Comparison of ENCODE assay signal across 20 cellular contexts in the genomic region with DNA sequence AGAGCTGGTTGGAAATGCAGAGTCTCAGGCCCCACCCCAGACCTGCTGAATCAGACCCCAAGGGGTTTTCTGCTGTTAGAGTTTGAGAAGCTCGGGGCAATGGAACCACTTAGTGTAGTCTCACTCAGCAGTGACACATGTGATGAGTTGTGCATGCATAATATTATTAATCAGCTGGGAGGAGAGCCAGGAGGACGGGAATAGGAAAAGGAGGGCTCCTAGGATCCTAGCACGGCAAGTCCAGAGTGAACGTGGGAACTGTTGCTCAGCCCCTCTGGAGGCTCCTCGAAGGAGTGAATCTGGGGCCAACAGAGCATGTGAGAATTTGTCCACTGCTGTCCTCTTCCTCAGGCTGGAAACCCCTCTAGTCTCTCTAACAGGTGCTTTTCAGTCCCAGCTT.
DNase-seq lines count a peak whose midpoint lies in the region; ATAC-seq and TF ChIP-seq lines count a peak whose summit lies in the region.
"Had no signal": no experiment of that assay in that cellular context is flagged by ENCODE, and none has a peak within 500 bp of the region (broad histone marks: within the 10 kb centered on the region; RNA-seq: fewer than 3 reads in every experiment).

No MANE protein-coding gene starts in this region.

- BruUV-seq in PC-3 (replicated peaks; lab: Mats Ljungman, UMichigan), result no TSS peak

- H3K27ac ChIP-seq in PC-3 (ENCODE audit: low read length) (no peak overlapping the region), upper lobe of left lung (no peak overlapping the region)
- H3K27ac ChIP-seq: Peyer's patch, thyroid gland had no signal

- H3K9me3 ChIP-seq in PC-3 (ENCODE audit: low read length), result no peaks in the 10 kb centered on the region
- no peaks in the 10 kb centered on the region for H3K9me3 ChIP-seq in upper lobe of left lung
- H3K9me3 ChIP-seq: heart right ventricle, Peyer's patch, thyroid gland had no signal

- no peaks in the 10 kb centered on the region for H3K36me3 Mint-ChIP-seq in T-helper 1 cell treated with Interleukin-12 subunit alpha and Interleukin-12 subunit beta and Interleukin-4 antibody, amounts not matched to agents 30 μg/mL and 1 μg/mL, for 36 hours (ENCODE audit: low read depth)
- H3K36me3 Mint-ChIP-seq in endothelial cell (ENCODE audit: low read depth, unreplicated experiment), result no peaks in the 10 kb centered on the region
- H3K36me3 Mint-ChIP-seq: CD4-positive, alpha-beta memory T cell had no signal

- peaks cover 12% of the 10 kb centered on the region for H3K4me1 ChIP-seq in PC-3 (ENCODE audit: insufficient read depth, low read length)
- peaks cover 0 to 10% (median 5%) of the 10 kb centered on the region in 4 donors for H3K4me1 ChIP-seq in upper lobe of left lung
- H3K4me1 ChIP-seq: Peyer's patch had no signal

- H4K20me1 ChIP-seq in PC-3 (ENCODE audit: low read length), result no peaks in the 10 kb centered on the region

- no peaks in the 10 kb centered on the region for H3F3A ChIP-seq in PC-3 (ENCODE audit: low read length, unreplicated experiment)

- no peak overlapping the region for H3K9ac ChIP-seq in PC-3 (ENCODE audit: low read length)

- H3K9me3 Mint-ChIP-seq in T-helper 1 cell treated with Interleukin-12 subunit alpha and Interleukin-12 subunit beta and Interleukin-4 antibody, amounts not matched to agents 30 μg/mL and 1 μg/mL, for 36 hours, result no peaks in the 10 kb centered on the region
- H3K9me3 Mint-ChIP-seq in endothelial cell (ENCODE audit: unreplicated experiment), result no peaks in the 10 kb centered on the region
- H3K9me3 Mint-ChIP-seq: CD4-positive, alpha-beta memory T cell had no signal

- H3K36me3 ChIP-seq in PC-3 (ENCODE audit: low read depth, low read length) (no peaks in the 10 kb centered on the region), upper lobe of left lung (no peaks in the 10 kb centered on the region)
- H3K36me3 ChIP-seq: heart right ventricle, Peyer's patch, thyroid gland had no signal

- 79 to 97% methylated on average over 5 of the region's 5 CpGs for WGBS in upper lobe of left lung, 2 donors

- H3K79me2 ChIP-seq in PC-3 (ENCODE audit: low read length), result no peaks in the 10 kb centered on the region

- no peak overlapping the region for H3K4me3 Mint-ChIP-seq in T-helper 1 cell treated with Interleukin-12 subunit alpha and Interleukin-12 subunit beta and Interleukin-4 antibody, amounts not matched to agents 30 μg/mL and 1 μg/mL, for 36 hours
- H3K4me3 Mint-ChIP-seq in endothelial cell (ENCODE audit: unreplicated experiment), result no peak overlapping the region
- H3K4me3 Mint-ChIP-seq: CD4-positive, alpha-beta memory T cell had no signal

- H3K9me2 ChIP-seq in PC-3 (replicated peaks; ENCODE audit: low read length), result no peaks in the 10 kb centered on the region

- TF ChIP-seq POLR2A in upper lobe of left lung (IDR thresholded peaks at IDR 0.05), result no peak

- ATAC-seq in PC-3 (peak; percentile 58), upper lobe of left lung (ENCODE audit: low FRiP score in 2 of 2) (no peak)
- ATAC-seq: GM12878, K562 had no signal

- intact Hi-C loops in PC-3 (cut with micrococcal nuclease), result no loop called here

- no peak overlapping the region for H3K4me2 ChIP-seq in PC-3 (ENCODE audit: low read length)

- TF ChIP-seq CTCF in PC-3 (conservative IDR thresholded peaks at IDR 0.05; ENCODE audit: low read depth, low read length), result no peak
- TF ChIP-seq CTCF in epithelial cell of esophagus (IDR thresholded peaks at IDR 0.05; ENCODE audit: insufficient read depth, low read depth, low read length, missing control alignments), result no peak
- TF ChIP-seq CTCF in endothelial cell (IDR thresholded peaks at IDR 0.05; ENCODE audit: unreplicated experiment), result no peak
- TF ChIP-seq CTCF in upper lobe of left lung (IDR thresholded peaks at IDR 0.05), result no peak

- CTCF ChIA-PET in PC-3 (lab: Charles Lee), result no interaction called here

- H2AFZ ChIP-seq in PC-3 (ENCODE audit: low read length), result no peak overlapping the region

- DNase-seq in T-helper 1 cell (no peak), PC-3 (peak; percentile 72), epithelial cell of esophagus (ENCODE audit: low read depth) (peak; percentile 86), stromal cell of bone marrow (ENCODE audit: low read depth) (peak; percentile 87), cerebellar nuclear complex (lab: John Stamatoyannopoulos, UW) (no peak), endothelial cell (ENCODE audit: low spot score) (no peak), upper lobe of left lung (no peak)
- DNase-seq: 8988T; activated effector memory CD4-positive, alpha-beta T cell treated with Interleukin-2 at 50 U/mL for 16 hours; amniotic stem cell; CD4-positive, alpha-beta memory T cell; heart right ventricle; kidney glomerular epithelial cell; NCI-H1105 treated with DMSO at 0.1 percent for 48 hours; NCI-H774; thyroid gland had no signal

- POLR2A ChIA-PET in PC-3 (lab: Charles Lee; ENCODE audit: unreplicated experiment), result no interaction called here

- TF ChIP-seq EP300 in upper lobe of left lung (IDR thresholded peaks at IDR 0.05), result no peak

- H3K27ac Mint-ChIP-seq in T-helper 1 cell treated with Interleukin-12 subunit alpha and Interleukin-12 subunit beta and Interleukin-4 antibody, amounts not matched to agents 30 μg/mL and 1 μg/mL, for 36 hours, result peak overlapping the region; percentile 38
- H3K27ac Mint-ChIP-seq in endothelial cell (ENCODE audit: unreplicated experiment), result no peak overlapping the region
- H3K27ac Mint-ChIP-seq: CD4-positive, alpha-beta memory T cell had no signal

- no peaks in the 10 kb centered on the region for H3K27me3 ChIP-seq in PC-3 (ENCODE audit: low read length)
- H3K27me3 ChIP-seq in upper lobe of left lung, result no peaks in the 10 kb centered on the region
- H3K27me3 ChIP-seq: heart right ventricle, Peyer's patch, thyroid gland had no signal

- no peak overlapping the region for H3K4me3 ChIP-seq in PC-3 (ENCODE audit: low read length)
- no peak overlapping the region for H3K4me3 ChIP-seq in epithelial cell of esophagus (ENCODE audit: low read length)
- H3K4me3 ChIP-seq in upper lobe of left lung, result no peak overlapping the region
- H3K4me3 ChIP-seq: GM12878, heart right ventricle, K562, Peyer's patch, thyroid gland had no signal

- no peaks in the 10 kb centered on the region for H3K27me3 Mint-ChIP-seq in T-helper 1 cell treated with Interleukin-12 subunit alpha and Interleukin-12 subunit beta and Interleukin-4 antibody, amounts not matched to agents 30 μg/mL and 1 μg/mL, for 36 hours (ENCODE audit: low read depth)
- H3K27me3 Mint-ChIP-seq in endothelial cell (ENCODE audit: unreplicated experiment), result peaks cover 12% of the 10 kb centered on the region

- no peaks in the 10 kb centered on the region for H3K4me1 Mint-ChIP-seq in T-helper 1 cell treated with Interleukin-12 subunit alpha and Interleukin-12 subunit beta and Interleukin-4 antibody, amounts not matched to agents 30 μg/mL and 1 μg/mL, for 36 hours (ENCODE audit: low read depth)
- H3K4me1 Mint-ChIP-seq in endothelial cell (ENCODE audit: unreplicated experiment), result peaks cover 24% of the 10 kb centered on the region
- H3K4me1 Mint-ChIP-seq: CD4-positive, alpha-beta memory T cell had no signal

Comparison
In these comparisons a context has a peak if more than half of its experiments do, and no peak if none do; other contexts are left out.
1. DNase-seq: peak in PC-3 (single experiment), epithelial cell of esophagus (single experiment) and stromal cell of bone marrow (single experiment); none in T-helper 1 cell (0 of 5), cerebellar nuclear complex (0 of 2), endothelial cell (single experiment) and upper lobe of left lung (0 of 2).